ENCODE assay signal across 16 cellular contexts in genomic region chr20:57449398-57450354, GRCh38. TPM values are rescaled to one million over a fixed set of nuclear protein-coding genes. Genes with fewer than 3 reads are reported as not detected.
DNase-seq lines count a peak whose midpoint lies in the region; ATAC-seq, FAIRE-seq and TF ChIP-seq lines count a peak whose summit lies in the region.
"Had no signal": no experiment of that assay in that cellular context is flagged by ENCODE, and none has a peak within 500 bp of the region (broad histone marks: within the 10 kb centered on the region; RNA-seq: fewer than 3 reads in every experiment).

No MANE protein-coding gene starts in this region.

- H3K4me1 Mint-ChIP-seq in CD8-positive, alpha-beta T cell (ENCODE audit: low read depth): peaks cover 36% of the 10 kb centered on the region
- H3K4me1 Mint-ChIP-seq in dendritic cell treated with granulocyte-macrophage colony-stimulating factor and Interleukin-4, amounts not matched to agents 40 ng/mL and 50 ng/mL, for 4 days (ENCODE audit: low read depth): peaks cover 60% of the 10 kb centered on the region

- H3K27me3 Mint-ChIP-seq in CD8-positive, alpha-beta T cell (ENCODE audit: low read depth): no peaks in the 10 kb centered on the region
- peaks cover 18% of the 10 kb centered on the region for H3K27me3 Mint-ChIP-seq in dendritic cell treated with granulocyte-macrophage colony-stimulating factor and Interleukin-4, amounts not matched to agents 40 ng/mL and 50 ng/mL, for 4 days
- H3K27me3 Mint-ChIP-seq: activated naive CD4-positive, alpha-beta T cell treated with anti-CD3 and anti-CD28 coated beads, Interleukin-2, amount 50 U/mL, for 24 hours; T-cell had no signal

- no peak overlapping the region for H3K27ac ChIP-seq in CD8-positive, alpha-beta T cell (ENCODE audit: low read depth, low read length)
- H3K27ac ChIP-seq in gastrocnemius medialis: peak overlapping the region; percentile 63 to 96 (median 72)
- H3K27ac ChIP-seq: PC-9, vagina had no signal

- peak in 1 of 2 donors; percentile 26 for TF ChIP-seq POLR2A in gastrocnemius medialis (IDR thresholded peaks at IDR 0.05)

- H3K36me3 Mint-ChIP-seq in CD8-positive, alpha-beta T cell: no peaks in the 10 kb centered on the region
- H3K36me3 Mint-ChIP-seq in dendritic cell treated with granulocyte-macrophage colony-stimulating factor and Interleukin-4, amounts not matched to agents 40 ng/mL and 50 ng/mL, for 4 days (ENCODE audit: low read depth): no peaks in the 10 kb centered on the region
- H3K36me3 Mint-ChIP-seq: activated naive CD4-positive, alpha-beta T cell treated with anti-CD3 and anti-CD28 coated beads, Interleukin-2, amount 50 U/mL, for 24 hours; T-cell had no signal

- CTCF ChIA-PET in CD8-positive, alpha-beta T cell (lab: Charles Lee): interaction anchor here (0.7 to 2.2 kb wide), 4 partner anchors 12 to 68 kb away, joined by 3 to 6 read pairs (median 3); no protein-coding TSS in a partner anchor

- H3K4me3 Mint-ChIP-seq in CD8-positive, alpha-beta T cell: peak overlapping the region; percentile 32
- no peak overlapping the region for H3K4me3 Mint-ChIP-seq in dendritic cell treated with granulocyte-macrophage colony-stimulating factor and Interleukin-4, amounts not matched to agents 40 ng/mL and 50 ng/mL, for 4 days

- intact Hi-C loops in CD8-positive, alpha-beta T cell (cut with DNase I, micrococcal nuclease): no loop called here
- intact Hi-C loops in dendritic cell treated with granulocyte-macrophage colony-stimulating factor and Interleukin-4, amounts not matched to agents 40 ng/mL and 50 ng/mL, for 4 days (cut with micrococcal nuclease): no loop called here
- intact Hi-C loops in gastrocnemius medialis (cut with DNase I; ENCODE audit: low total_unique reads): no loop called here

- no peak for DNase-seq in CD8-positive, alpha-beta T cell
- DNase-seq in HTR-8/SVneo (ENCODE audit: insufficient read length, low spot score): no peak
- no peak for DNase-seq in gastrocnemius medialis
- DNase-seq in glomerular visceral epithelial cell (ENCODE audit: extremely low spot score): no peak
- DNase-seq in COLO829 (ENCODE audit: low spot score): no peak
- DNase-seq in activated T-cell treated with anti-CD3 and anti-CD28 coated beads for 4 hours: no peak
- DNase-seq: activated CD8-positive, alpha-beta memory T cell treated with anti-CD3 and anti-CD28 coated beads, Interleukin-2, amount 50 U/mL, for 48 hours; effector memory CD4-positive, alpha-beta T cell; NCI-H187 treated with DMSO at 0.1 percent for 48 hours; stimulated activated naive CD4-positive, alpha-beta T cell treated with Interleukin-2 at 50 U/mL for 16 hours had no signal

- no peaks in the 10 kb centered on the region for H3K27me3 ChIP-seq in CD8-positive, alpha-beta T cell (ENCODE audit: insufficient read depth, low read length)
- H3K27me3 ChIP-seq in gastrocnemius medialis: no peaks in the 10 kb centered on the region
- H3K27me3 ChIP-seq: vagina had no signal

- POLR2A ChIA-PET in CD8-positive, alpha-beta T cell (lab: Charles Lee): interaction anchor here (0.6 to 1.4 kb wide), 5 partner anchors 16 to 56 kb away, joined by 3 to 7 read pairs (median 3); no protein-coding TSS in a partner anchor

- no peaks in the 10 kb centered on the region for H3K36me3 ChIP-seq in CD8-positive, alpha-beta T cell (ENCODE audit: insufficient read depth, low read length)
- no peaks in the 10 kb centered on the region for H3K36me3 ChIP-seq in gastrocnemius medialis
- H3K36me3 ChIP-seq: vagina had no signal

- ATAC-seq in CD8-positive, alpha-beta T cell: no peak
- peak in 1 of 2 donors; percentile 50 for ATAC-seq in gastrocnemius medialis

- H3K4me1 ChIP-seq in CD8-positive, alpha-beta T cell (ENCODE audit: insufficient read depth, low read length): peaks cover 40% of the 10 kb centered on the region
- H3K4me1 ChIP-seq in gastrocnemius medialis: peaks cover 46 to 57% of the 10 kb centered on the region in 2 donors
- H3K4me1 ChIP-seq: vagina had no signal

- no peak for TF ChIP-seq CTCF in CD8-positive, alpha-beta T cell (IDR thresholded peaks at IDR 0.05)
- no peak for TF ChIP-seq CTCF in gastrocnemius medialis (IDR thresholded peaks at IDR 0.05 in 4 of 5, conservative IDR thresholded peaks at IDR 0.05 in 1 of 5)

- in situ Hi-C loops in gastrocnemius medialis (cut with MboI; ENCODE audit: low sequenced_read_pairs in 4 of 4): no loop called here

- H3K9me3 ChIP-seq in CD8-positive, alpha-beta T cell (ENCODE audit: low read length): no peaks in the 10 kb centered on the region
- no peaks in the 10 kb centered on the region for H3K9me3 ChIP-seq in gastrocnemius medialis
- H3K9me3 ChIP-seq: vagina had no signal

- no peak overlapping the region for H3K4me3 ChIP-seq in CD8-positive, alpha-beta T cell (ENCODE audit: low read depth, low read length)
- H3K4me3 ChIP-seq in gastrocnemius medialis: no peak overlapping the region
- H3K4me3 ChIP-seq: PC-9, vagina had no signal

- H3K9me3 Mint-ChIP-seq in CD8-positive, alpha-beta T cell: no peaks in the 10 kb centered on the region
- H3K9me3 Mint-ChIP-seq in dendritic cell treated with granulocyte-macrophage colony-stimulating factor and Interleukin-4, amounts not matched to agents 40 ng/mL and 50 ng/mL, for 4 days: no peaks in the 10 kb centered on the region
- H3K9me3 Mint-ChIP-seq: activated naive CD4-positive, alpha-beta T cell treated with anti-CD3 and anti-CD28 coated beads, Interleukin-2, amount 50 U/mL, for 24 hours; T-cell had no signal

- no peak overlapping the region for H3K27ac Mint-ChIP-seq in CD8-positive, alpha-beta T cell
- H3K27ac Mint-ChIP-seq in dendritic cell treated with granulocyte-macrophage colony-stimulating factor and Interleukin-4, amounts not matched to agents 40 ng/mL and 50 ng/mL, for 4 days: peak overlapping the region; percentile 54

- FAIRE-seq in HTR-8/SVneo (lab: Jason Lieb, UNC): peak; percentile 85
- FAIRE-seq: bronchial epithelial cell had no signal

RNA-seq across cellular contexts. Expression of gene RBM38, which starts 58.5 kb away (rescaled TPM):
- 100 to 1,000 TPM; 739 to 743 TPM for total RNA-seq in CD8-positive, alpha-beta T cell
- total RNA-seq in gastrocnemius medialis: 100 to 1,000 TPM in 3 of 4 donors, 10 to 100 TPM in 1; 56.7 to 229 (median 177) TPM
